2 cellular contexts compared by ENCODE assay signal in genomic region chr17:49980703-49981197, GRCh38.
A peak's percentile ranks its signal among the peaks of the same experiment; 100 is the strongest.
TF ChIP-seq lines count a peak whose summit lies in the region.

No MANE protein-coding gene starts in this region.

TF ChIP-seq in GM23338, 12 proteins besides CTCF, POLR2A, EP300 and RAD21 (continued from another document):
- TF ChIP-seq, protein P1, sequence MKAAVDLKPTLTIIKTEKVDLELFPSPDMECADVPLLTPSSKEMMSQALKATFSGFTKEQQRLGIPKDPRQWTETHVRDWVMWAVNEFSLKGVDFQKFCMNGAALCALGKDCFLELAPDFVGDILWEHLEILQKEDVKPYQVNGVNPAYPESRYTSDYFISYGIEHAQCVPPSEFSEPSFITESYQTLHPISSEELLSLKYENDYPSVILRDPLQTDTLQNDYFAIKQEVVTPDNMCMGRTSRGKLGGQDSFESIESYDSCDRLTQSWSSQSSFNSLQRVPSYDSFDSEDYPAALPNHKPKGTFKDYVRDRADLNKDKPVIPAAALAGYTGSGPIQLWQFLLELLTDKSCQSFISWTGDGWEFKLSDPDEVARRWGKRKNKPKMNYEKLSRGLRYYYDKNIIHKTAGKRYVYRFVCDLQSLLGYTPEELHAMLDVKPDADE (IDR thresholded peaks at IDR 0.05) = no peak
- TF ChIP-seq STAT1 (IDR thresholded peaks at IDR 0.05; ENCODE audit: unreplicated experiment) (no peak), ZNF114 (CRISPR knock-in tag; IDR thresholded peaks at IDR 0.05) (no peak)
- TF ChIP-seq, protein P2, sequence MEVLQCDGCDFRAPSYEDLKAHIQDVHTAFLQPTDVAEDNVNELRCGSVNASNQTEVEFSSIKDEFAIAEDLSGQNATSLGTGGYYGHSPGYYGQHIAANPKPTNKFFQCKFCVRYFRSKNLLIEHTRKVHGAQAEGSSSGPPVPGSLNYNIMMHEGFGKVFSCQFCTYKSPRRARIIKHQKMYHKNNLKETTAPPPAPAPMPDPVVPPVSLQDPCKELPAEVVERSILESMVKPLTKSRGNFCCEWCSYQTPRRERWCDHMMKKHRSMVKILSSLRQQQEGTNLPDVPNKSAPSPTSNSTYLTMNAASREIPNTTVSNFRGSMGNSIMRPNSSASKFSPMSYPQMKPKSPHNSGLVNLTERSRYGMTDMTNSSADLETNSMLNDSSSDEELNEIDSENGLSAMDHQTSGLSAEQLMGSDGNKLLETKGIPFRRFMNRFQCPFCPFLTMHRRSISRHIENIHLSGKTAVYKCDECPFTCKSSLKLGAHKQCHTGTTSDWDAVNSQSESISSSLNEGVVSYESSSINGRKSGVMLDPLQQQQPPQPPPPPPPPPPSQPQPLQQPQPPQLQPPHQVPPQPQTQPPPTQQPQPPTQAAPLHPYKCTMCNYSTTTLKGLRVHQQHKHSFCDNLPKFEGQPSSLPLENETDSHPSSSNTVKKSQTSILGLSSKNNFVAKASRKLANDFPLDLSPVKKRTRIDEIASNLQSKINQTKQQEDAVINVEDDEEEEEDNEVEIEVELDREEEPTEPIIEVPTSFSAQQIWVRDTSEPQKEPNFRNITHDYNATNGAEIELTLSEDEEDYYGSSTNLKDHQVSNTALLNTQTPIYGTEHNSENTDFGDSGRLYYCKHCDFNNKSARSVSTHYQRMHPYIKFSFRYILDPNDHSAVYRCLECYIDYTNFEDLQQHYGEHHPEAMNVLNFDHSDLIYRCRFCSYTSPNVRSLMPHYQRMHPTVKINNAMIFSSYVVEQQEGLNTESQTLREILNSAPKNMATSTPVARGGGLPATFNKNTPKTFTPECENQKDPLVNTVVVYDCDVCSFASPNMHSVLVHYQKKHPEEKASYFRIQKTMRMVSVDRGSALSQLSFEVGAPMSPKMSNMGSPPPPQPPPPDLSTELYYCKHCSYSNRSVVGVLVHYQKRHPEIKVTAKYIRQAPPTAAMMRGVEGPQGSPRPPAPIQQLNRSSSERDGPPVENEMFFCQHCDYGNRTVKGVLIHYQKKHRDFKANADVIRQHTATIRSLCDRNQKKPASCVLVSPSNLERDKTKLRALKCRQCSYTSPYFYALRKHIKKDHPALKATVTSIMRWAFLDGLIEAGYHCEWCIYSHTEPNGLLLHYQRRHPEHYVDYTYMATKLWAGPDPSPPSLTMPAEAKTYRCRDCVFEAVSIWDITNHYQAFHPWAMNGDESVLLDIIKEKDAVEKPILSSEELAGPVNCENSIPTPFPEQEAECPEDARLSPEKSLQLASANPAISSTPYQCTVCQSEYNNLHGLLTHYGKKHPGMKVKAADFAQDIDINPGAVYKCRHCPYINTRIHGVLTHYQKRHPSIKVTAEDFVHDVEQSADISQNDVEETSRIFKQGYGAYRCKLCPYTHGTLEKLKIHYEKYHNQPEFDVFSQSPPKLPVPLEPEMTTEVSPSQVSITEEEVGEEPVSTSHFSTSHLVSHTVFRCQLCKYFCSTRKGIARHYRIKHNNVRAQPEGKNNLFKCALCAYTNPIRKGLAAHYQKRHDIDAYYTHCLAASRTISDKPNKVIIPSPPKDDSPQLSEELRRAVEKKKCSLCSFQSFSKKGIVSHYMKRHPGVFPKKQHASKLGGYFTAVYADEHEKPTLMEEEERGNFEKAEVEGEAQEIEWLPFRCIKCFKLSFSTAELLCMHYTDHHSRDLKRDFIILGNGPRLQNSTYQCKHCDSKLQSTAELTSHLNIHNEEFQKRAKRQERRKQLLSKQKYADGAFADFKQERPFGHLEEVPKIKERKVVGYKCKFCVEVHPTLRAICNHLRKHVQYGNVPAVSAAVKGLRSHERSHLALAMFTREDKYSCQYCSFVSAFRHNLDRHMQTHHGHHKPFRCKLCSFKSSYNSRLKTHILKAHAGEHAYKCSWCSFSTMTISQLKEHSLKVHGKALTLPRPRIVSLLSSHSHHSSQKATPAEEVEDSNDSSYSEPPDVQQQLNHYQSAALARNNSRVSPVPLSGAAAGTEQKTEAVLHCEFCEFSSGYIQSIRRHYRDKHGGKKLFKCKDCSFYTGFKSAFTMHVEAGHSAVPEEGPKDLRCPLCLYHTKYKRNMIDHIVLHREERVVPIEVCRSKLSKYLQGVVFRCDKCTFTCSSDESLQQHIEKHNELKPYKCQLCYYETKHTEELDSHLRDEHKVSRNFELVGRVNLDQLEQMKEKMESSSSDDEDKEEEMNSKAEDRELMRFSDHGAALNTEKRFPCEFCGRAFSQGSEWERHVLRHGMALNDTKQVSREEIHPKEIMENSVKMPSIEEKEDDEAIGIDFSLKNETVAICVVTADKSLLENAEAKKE (CRISPR knock-in tag; IDR thresholded peaks at IDR 0.05) = no peak
TF ChIP-seq in GM23338: peak in this region for 0.

TF ChIP-seq in K562, 482 proteins besides CTCF, POLR2A, EP300 and RAD21 (continued from another document):
- TF ChIP-seq, protein P3, sequence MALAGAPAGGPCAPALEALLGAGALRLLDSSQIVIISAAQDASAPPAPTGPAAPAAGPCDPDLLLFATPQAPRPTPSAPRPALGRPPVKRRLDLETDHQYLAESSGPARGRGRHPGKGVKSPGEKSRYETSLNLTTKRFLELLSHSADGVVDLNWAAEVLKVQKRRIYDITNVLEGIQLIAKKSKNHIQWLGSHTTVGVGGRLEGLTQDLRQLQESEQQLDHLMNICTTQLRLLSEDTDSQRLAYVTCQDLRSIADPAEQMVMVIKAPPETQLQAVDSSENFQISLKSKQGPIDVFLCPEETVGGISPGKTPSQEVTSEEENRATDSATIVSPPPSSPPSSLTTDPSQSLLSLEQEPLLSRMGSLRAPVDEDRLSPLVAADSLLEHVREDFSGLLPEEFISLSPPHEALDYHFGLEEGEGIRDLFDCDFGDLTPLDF (CRISPR knock-in tag; IDR thresholded peaks at IDR 0.05) = no peak
- TF ChIP-seq PYGO2 (tag; IDR thresholded peaks at IDR 0.05) = no peak
- TF ChIP-seq USF2 (CRISPR knock-in tag; IDR thresholded peaks at IDR 0.05) = 0 out of 2 replicates have a peak, but pooled peaks have one; percentile 30
- TF ChIP-seq GTF3C2 (IDR thresholded peaks at IDR 0.05; ENCODE audit: borderline replicate concordance, extremely low read depth, insufficient read length) = no peak
